13 cellular contexts compared by ENCODE assay signal in genomic region chr17:13079010-13079409, GRCh38.
DNase-seq lines count a peak whose midpoint lies in the region; ATAC-seq and TF ChIP-seq lines count a peak whose summit lies in the region.
"Had no signal": no experiment of that assay in that cellular context is flagged by ENCODE, and none has a peak within 500 bp of the region (broad histone marks: within the 10 kb centered on the region; RNA-seq: fewer than 3 reads in every experiment).

No MANE protein-coding gene starts in this region.

- H3K27ac Mint-ChIP-seq in Caco-2 (ENCODE audit: unreplicated experiment) (no peak overlapping the region), endothelial cell (ENCODE audit: unreplicated experiment) (no peak overlapping the region)
- H3K27ac Mint-ChIP-seq: CD4-positive, CD25-positive, alpha-beta regulatory T cell had no signal

- CTCF ChIA-PET in Caco-2 (lab: Charles Lee): no interaction called here

- BruUV-seq in Caco-2 (replicated peaks; lab: Mats Ljungman, UMichigan): no TSS peak

- POLR2A ChIA-PET in Caco-2 (lab: Charles Lee): no interaction called here

- H3K9me3 Mint-ChIP-seq in Caco-2 (ENCODE audit: unreplicated experiment): peaks cover 15% of the 10 kb centered on the region
- no peaks in the 10 kb centered on the region for H3K9me3 Mint-ChIP-seq in endothelial cell (ENCODE audit: unreplicated experiment)

- H3K36me3 Mint-ChIP-seq in Caco-2 (ENCODE audit: insufficient read depth, unreplicated experiment) (no peaks in the 10 kb centered on the region), endothelial cell (ENCODE audit: low read depth, unreplicated experiment) (no peaks in the 10 kb centered on the region)
- H3K36me3 Mint-ChIP-seq: CD4-positive, CD25-positive, alpha-beta regulatory T cell had no signal

- no peaks in the 10 kb centered on the region for H3K9me3 ChIP-seq in Caco-2
- H3K9me3 ChIP-seq: A549; BLaER1 treated with 17β-estradiol and CSF1 and Interleukin-3, amounts not matched to agents 10 nM and 100 nM had no signal

- in situ Hi-C loops in G401 (cut with HindIII; ENCODE audit: low sequenced_read_pairs): no loop called here

- DNase-seq in G401 (ENCODE audit: low spot score): peak; percentile 60
- peak; percentile 47 for DNase-seq in cerebellar cortex (ENCODE audit: low spot score)
- DNase-seq in fibroblast of mammary gland (ENCODE audit: low read depth): peak; percentile 32
- no peak for DNase-seq in left colon
- DNase-seq in Caco-2: no peak
- DNase-seq in endothelial cell (ENCODE audit: low spot score): no peak
- DNase-seq in stimulated activated CD4-positive, alpha-beta T cell treated with anti-CD3 and anti-CD28 coated beads, Interleukin-1b, Interleukin-23, amount 100 ng/mL, for 48 hours: no peak
- DNase-seq: Calu3; CD4-positive, CD25-positive, alpha-beta regulatory T cell; DMS 273 treated with DMSO at 0.1 percent for 48 hours; HCEC 1CT had no signal

- no peaks in the 10 kb centered on the region for H3K4me1 ChIP-seq in Caco-2
- H3K4me1 ChIP-seq: A549 had no signal

- TF ChIP-seq CTCF in fibroblast of mammary gland (conservative IDR thresholded peaks at IDR 0.05; ENCODE audit: control insufficient read depth, insufficient read depth, low read depth, low read length): no peak
- TF ChIP-seq CTCF in Caco-2 (IDR thresholded peaks at IDR 0.05; ENCODE audit: insufficient read depth in 1 of 2, low read depth in 1 of 2, low read length in 1 of 2, severe bottlenecking in 1 of 2, unreplicated experiment in 1 of 2): no peak
- no peak for TF ChIP-seq CTCF in endothelial cell (IDR thresholded peaks at IDR 0.05; ENCODE audit: unreplicated experiment)

- H3K4me1 Mint-ChIP-seq in Caco-2 (ENCODE audit: low read depth, unreplicated experiment): no peaks in the 10 kb centered on the region
- H3K4me1 Mint-ChIP-seq in endothelial cell (ENCODE audit: unreplicated experiment): peaks cover 6% of the 10 kb centered on the region
- H3K4me1 Mint-ChIP-seq: CD4-positive, CD25-positive, alpha-beta regulatory T cell had no signal

- H3K4me3 ChIP-seq in fibroblast of mammary gland (ENCODE audit: control insufficient read depth, low read depth, low read length) (no peak overlapping the region), Caco-2 (ENCODE audit: low read depth, low read length) (no peak overlapping the region)
- H3K4me3 ChIP-seq: A549; BLaER1 treated with 17β-estradiol and CSF1 and Interleukin-3, amounts not matched to agents 10 nM and 100 nM had no signal

- ATAC-seq in left colon: no peak
- ATAC-seq: A549 had no signal

- no peaks in the 10 kb centered on the region for H3K36me3 ChIP-seq in Caco-2 (ENCODE audit: control insufficient read depth, insufficient read depth, low read length)
- H3K36me3 ChIP-seq: BLaER1 treated with 17β-estradiol and CSF1 and Interleukin-3, amounts not matched to agents 10 nM and 100 nM had no signal

- H3K27me3 Mint-ChIP-seq in Caco-2 (ENCODE audit: insufficient read depth, unreplicated experiment) (peaks cover 2% of the 10 kb centered on the region), endothelial cell (ENCODE audit: unreplicated experiment) (no peaks in the 10 kb centered on the region)

- H3K4me3 Mint-ChIP-seq in Caco-2 (ENCODE audit: unreplicated experiment): no peak overlapping the region
- no peak overlapping the region for H3K4me3 Mint-ChIP-seq in endothelial cell (ENCODE audit: unreplicated experiment)

- H3K27me3 ChIP-seq in Caco-2 (replicated peaks; ENCODE audit: control insufficient read depth, insufficient read depth, low read length): no peaks in the 10 kb centered on the region
- H3K27me3 ChIP-seq: BLaER1 treated with 17β-estradiol and CSF1 and Interleukin-3, amounts not matched to agents 10 nM and 100 nM had no signal

- intact Hi-C loops in left colon (cut with DNase I, micrococcal nuclease): no loop called here
- intact Hi-C loops in Caco-2 (cut with micrococcal nuclease; ENCODE audit: unreplicated experiment): no loop called here

Comparison
In these comparisons a context has a peak if more than half of its experiments do, and no peak if none do; other contexts are left out.
1. DNase-seq: peak in G401 (single experiment), cerebellar cortex (single experiment) and fibroblast of mammary gland (single experiment); none in left colon (0 of 2), Caco-2 (0 of 2), endothelial cell (single experiment) and stimulated activated CD4-positive, alpha-beta T cell treated with anti-CD3 and anti-CD28 coated beads, Interleukin-1b, Interleukin-23, amount 100 ng/mL, for 48 hours (single experiment).